ENCODE assay signal across 28 cellular contexts in genomic region chr10:118407742-118408141, GRCh38.
"Had no signal": no experiment of that assay in that cellular context is flagged by ENCODE, and none has a peak within 500 bp of the region (broad histone marks: within the 10 kb centered on the region; RNA-seq: fewer than 3 reads in every experiment).

No MANE protein-coding gene starts in this region.

- H3K9me3 Mint-ChIP-seq: activated CD4-positive, alpha-beta memory T cell treated with anti-CD3 and anti-CD28 coated beads, Interleukin-2, amount 10 ng/mL, durations not matched to agents 7 days and 5 days; activated CD4-positive, alpha-beta T cell treated with anti-CD3 and anti-CD28 coated beads, Interleukin-2, amount 10 ng/mL, durations not matched to agents 24 days and 14 days; activated naive CD4-positive, alpha-beta T cell treated with anti-CD3 and anti-CD28 coated beads, Interleukin-2, amount 10 ng/mL, durations not matched to agents 7 days and 5 days; activated naive CD8-positive, alpha-beta T cell treated with anti-CD3 and anti-CD28 coated beads, Interleukin-2, amount 10 ng/mL, durations not matched to agents 7 days and 5 days; activated T-cell treated with anti-CD3 and anti-CD28 coated beads, Interleukin-2, amount 50 U/mL, for 24 hours; central memory CD8-positive, alpha-beta T cell; dendritic cell treated with granulocyte-macrophage colony-stimulating factor and Interleukin-4, amounts not matched to agents 40 ng/mL and 50 ng/mL, for 4 days; naive thymus-derived CD4-positive, alpha-beta T cell had no signal

- H3K4me3 ChIP-seq: breast epithelium, gastrocnemius medialis, hepatocyte, ovary, right lobe of liver, testis, uterus had no signal

- H3K27me3 ChIP-seq: gastrocnemius medialis, ovary, right lobe of liver, testis, uterus had no signal

- H3K36me3 ChIP-seq: breast epithelium, gastrocnemius medialis, ovary, right lobe of liver, uterus, WERI-Rb-1 had no signal

- H3K4me1 Mint-ChIP-seq: activated CD4-positive, alpha-beta memory T cell treated with anti-CD3 and anti-CD28 coated beads, Interleukin-2, amount 10 ng/mL, durations not matched to agents 7 days and 5 days; activated CD4-positive, alpha-beta T cell treated with anti-CD3 and anti-CD28 coated beads, Interleukin-2, amount 10 ng/mL, durations not matched to agents 24 days and 14 days; activated naive CD4-positive, alpha-beta T cell treated with anti-CD3 and anti-CD28 coated beads, Interleukin-2, amount 10 ng/mL, durations not matched to agents 7 days and 5 days; activated naive CD8-positive, alpha-beta T cell treated with anti-CD3 and anti-CD28 coated beads, Interleukin-2, amount 10 ng/mL, durations not matched to agents 7 days and 5 days; central memory CD8-positive, alpha-beta T cell had no signal

- H3K9me3 ChIP-seq: breast epithelium, gastrocnemius medialis, ovary, right lobe of liver, testis, uterus had no signal

- H3K36me3 Mint-ChIP-seq: activated naive CD4-positive, alpha-beta T cell treated with anti-CD3 and anti-CD28 coated beads, Interleukin-2, amount 10 ng/mL, durations not matched to agents 7 days and 5 days; activated naive CD8-positive, alpha-beta T cell treated with anti-CD3 and anti-CD28 coated beads, Interleukin-2, amount 10 ng/mL, durations not matched to agents 7 days and 5 days; naive thymus-derived CD4-positive, alpha-beta T cell had no signal

- DNase-seq: activated CD4-positive, alpha-beta memory T cell treated with anti-CD3 and anti-CD28 coated beads, Interleukin-2, amount 10 ng/mL, durations not matched to agents 7 days and 5 days; activated CD4-positive, alpha-beta T cell treated with anti-CD3 and anti-CD28 coated beads, Interleukin-2, amount 10 ng/mL, durations not matched to agents 24 days and 14 days; activated CD4-positive, CD25-positive, alpha-beta regulatory T cell treated with anti-CD3 and anti-CD28 coated beads, Interleukin-2, amount 50 U/mL, for 72 hours; activated CD8-positive, alpha-beta memory T cell treated with anti-CD3 and anti-CD28 coated beads, Interleukin-2, amount 50 U/mL, for 48 hours; activated gamma-delta T cell; activated naive CD4-positive, alpha-beta T cell treated with anti-CD3 and anti-CD28 coated beads, Interleukin-2, amount 10 ng/mL, durations not matched to agents 7 days and 5 days; activated naive CD8-positive, alpha-beta T cell treated with anti-CD3 and anti-CD28 coated beads, Interleukin-2, amount 10 ng/mL, durations not matched to agents 7 days and 5 days; activated T-cell treated with anti-CD3 and anti-CD28 coated beads, Interleukin-2, amount 50 U/mL, for 24 hours; amniotic stem cell; gastrocnemius medialis; left cardiac atrium; midbrain; naive thymus-derived CD4-positive, alpha-beta T cell; ovary; right lobe of liver; stimulated activated CD4-positive, alpha-beta T cell treated with anti-CD3 and anti-CD28 coated beads, Interleukin-2, amount 100 ng/mL, for 48 hours; stimulated activated naive CD4-positive, alpha-beta T cell treated with Interleukin-2 at 50 U/mL for 16 hours; T1000; testis; trophoblast cell; uterus had no signal

- H3K27ac ChIP-seq: breast epithelium, epithelial cell of prostate, gastrocnemius medialis, hepatocyte, ovary, right lobe of liver, testis, uterus, WERI-Rb-1 had no signal

- H3K4me3 Mint-ChIP-seq: activated CD4-positive, alpha-beta memory T cell treated with anti-CD3 and anti-CD28 coated beads, Interleukin-2, amount 10 ng/mL, durations not matched to agents 7 days and 5 days; activated CD4-positive, alpha-beta T cell treated with anti-CD3 and anti-CD28 coated beads, Interleukin-2, amount 10 ng/mL, durations not matched to agents 24 days and 14 days; activated naive CD4-positive, alpha-beta T cell treated with anti-CD3 and anti-CD28 coated beads, Interleukin-2, amount 10 ng/mL, durations not matched to agents 7 days and 5 days; activated naive CD8-positive, alpha-beta T cell treated with anti-CD3 and anti-CD28 coated beads, Interleukin-2, amount 10 ng/mL, durations not matched to agents 7 days and 5 days; activated T-cell treated with anti-CD3 and anti-CD28 coated beads, Interleukin-2, amount 50 U/mL, for 24 hours; central memory CD8-positive, alpha-beta T cell; dendritic cell treated with granulocyte-macrophage colony-stimulating factor and Interleukin-4, amounts not matched to agents 40 ng/mL and 50 ng/mL, for 4 days; naive thymus-derived CD4-positive, alpha-beta T cell had no signal

- H3K27ac Mint-ChIP-seq: activated CD4-positive, alpha-beta memory T cell treated with anti-CD3 and anti-CD28 coated beads, Interleukin-2, amount 10 ng/mL, durations not matched to agents 7 days and 5 days; activated CD4-positive, alpha-beta T cell treated with anti-CD3 and anti-CD28 coated beads, Interleukin-2, amount 10 ng/mL, durations not matched to agents 24 days and 14 days; activated naive CD4-positive, alpha-beta T cell treated with anti-CD3 and anti-CD28 coated beads, Interleukin-2, amount 10 ng/mL, durations not matched to agents 7 days and 5 days; activated naive CD8-positive, alpha-beta T cell treated with anti-CD3 and anti-CD28 coated beads, Interleukin-2, amount 10 ng/mL, durations not matched to agents 7 days and 5 days; activated T-cell treated with anti-CD3 and anti-CD28 coated beads, Interleukin-2, amount 50 U/mL, for 24 hours; dendritic cell treated with granulocyte-macrophage colony-stimulating factor and Interleukin-4, amounts not matched to agents 40 ng/mL and 50 ng/mL, for 4 days; naive thymus-derived CD4-positive, alpha-beta T cell; progenitor cell of endocrine pancreas had no signal

- ATAC-seq: gastrocnemius medialis; left cardiac atrium; naive thymus-derived CD4-positive, alpha-beta T cell; right lobe of liver had no signal

- H3K4me1 ChIP-seq: breast epithelium, gastrocnemius medialis, right lobe of liver, testis, uterus had no signal
